In the genomic region with DNA sequence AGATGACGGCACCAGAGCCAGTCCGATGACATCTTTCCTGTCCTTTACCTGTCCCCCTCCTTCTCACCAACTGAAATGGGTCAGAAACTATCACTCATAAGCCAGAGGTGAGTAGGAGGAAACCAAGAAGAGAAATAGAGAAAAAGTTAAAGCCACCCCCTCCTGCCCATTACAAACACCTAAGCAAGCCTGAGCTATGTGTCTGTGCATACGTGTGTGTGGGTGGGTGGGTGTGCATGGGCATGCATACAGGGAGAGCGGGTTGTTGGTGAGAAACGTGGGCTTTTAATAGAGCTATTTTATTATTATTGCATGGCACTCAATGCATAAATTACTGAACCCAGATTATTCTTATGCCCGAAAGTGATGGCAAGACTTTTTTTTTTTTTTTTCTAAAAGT, we compare ENCODE assay signal across 33 cellular contexts. TPM values are rescaled to one million over a fixed set of nuclear protein-coding genes. Genes with fewer than 3 reads are reported as not detected.
"Had no signal": no experiment of that assay in that cellular context is flagged by ENCODE, and none has a peak within 500 bp of the region (broad histone marks: within the 10 kb centered on the region; RNA-seq: fewer than 3 reads in every experiment).

No MANE protein-coding gene starts in this region.

- H3K27ac Mint-ChIP-seq: stimulated activated effector memory CD8-positive, alpha-beta T cell treated with anti-CD3 and anti-CD28 coated beads, Interleukin-12 subunit alpha, Interleukin-12 subunit beta, amount 100 ng/mL, for 72 hours; stimulated activated memory B cell treated with anti-CD40 and anti-IgM and Interleukin-4, amounts not matched to agents 10 μg/mL and 1 μg/mL and 100 μg/mL, for 72 hours; stimulated activated naive B cell treated with anti-CD40 and anti-IgM and Interleukin-4, amounts not matched to agents 10 μg/mL and 1 μg/mL and 100 μg/mL, for 72 hours; stimulated activated naive CD8-positive, alpha-beta T cell treated with anti-CD3 and anti-CD28 coated beads, Interleukin-15, Interleukin-2, amounts not matched to agents 100 ng/mL and 50 ng/mL, for 24 hours; type B pancreatic cell had no signal

- H3K4me1 Mint-ChIP-seq: stimulated activated effector memory CD8-positive, alpha-beta T cell treated with anti-CD3 and anti-CD28 coated beads, Interleukin-12 subunit alpha, Interleukin-12 subunit beta, amount 100 ng/mL, for 72 hours; stimulated activated memory B cell treated with anti-CD40 and anti-IgM and Interleukin-4, amounts not matched to agents 10 μg/mL and 1 μg/mL and 100 μg/mL, for 72 hours; stimulated activated naive B cell treated with anti-CD40 and anti-IgM and Interleukin-4, amounts not matched to agents 10 μg/mL and 1 μg/mL and 100 μg/mL, for 72 hours; stimulated activated naive CD8-positive, alpha-beta T cell treated with anti-CD3 and anti-CD28 coated beads, Interleukin-15, amount 100 ng/mL, for 72 hours had no signal

- H3K27ac ChIP-seq: stomach, suprapubic skin, testis, thoracic aorta, thyroid gland, tibial artery, transverse colon, upper lobe of left lung, upper lobe of right lung, uterus, vagina had no signal

- H3K9me3 ChIP-seq: testis, thoracic aorta, thyroid gland, upper lobe of right lung, uterus, vagina had no signal

- DNase-seq: stimulated activated CD4-positive, alpha-beta T cell treated with anti-CD3 and anti-CD28 coated beads, Interleukin-2, amount 100 ng/mL, for 48 hours; stimulated activated CD4-positive, alpha-beta T cell treated with anti-CD3 and anti-CD28 coated beads, Interleukin-4, amount 100 ng/mL, for 1 hour; stimulated activated CD4-positive, alpha-beta T cell treated with anti-CD3 and anti-CD28 coated beads, Interleukin-4, amount 100 ng/mL, for 24 hours; stimulated activated CD4-positive, alpha-beta T cell treated with anti-CD3 and anti-CD28 coated beads, Interleukin-4, amount 100 ng/mL, for 4 hours; stimulated activated CD8-positive, alpha-beta memory T cell treated with anti-CD3 and anti-CD28 coated beads, Interleukin-4, amount 100 ng/mL, for 48 hours; stimulated activated naive B cell treated with anti-CD40 and anti-IgM and Interleukin-4, amounts not matched to agents 10 μg/mL and 1 μg/mL and 100 μg/mL, for 72 hours; stimulated activated naive CD4-positive, alpha-beta T cell; stimulated activated naive CD4-positive, alpha-beta T cell treated with Interleukin-2 at 50 U/mL for 16 hours; stimulated activated naive CD8-positive, alpha-beta T cell treated with anti-CD3 and anti-CD28 coated beads, Interleukin-15, amount 100 ng/mL, for 72 hours; stimulated activated naive CD8-positive, alpha-beta T cell treated with anti-CD3 and anti-CD28 coated beads, Interleukin-15, Interleukin-2, amounts not matched to agents 100 U/mL and 50 U/mL, for 24 hours; stomach; substantia nigra; testis; thyroid gland; tibial artery; transverse colon; trophoblast cell; upper lobe of left lung; upper lobe of right lung; uterus had no signal

- H3K36me3 Mint-ChIP-seq: stimulated activated effector memory CD8-positive, alpha-beta T cell treated with anti-CD3 and anti-CD28 coated beads, Interleukin-12 subunit alpha, Interleukin-12 subunit beta, amount 100 ng/mL, for 72 hours; stimulated activated memory B cell treated with anti-CD40 and anti-IgM and Interleukin-4, amounts not matched to agents 10 μg/mL and 1 μg/mL and 100 μg/mL, for 72 hours; stimulated activated naive B cell treated with anti-CD40 and anti-IgM and Interleukin-4, amounts not matched to agents 10 μg/mL and 1 μg/mL and 100 μg/mL, for 72 hours; type B pancreatic cell had no signal

- H3K4me3 Mint-ChIP-seq: stimulated activated effector memory CD8-positive, alpha-beta T cell treated with anti-CD3 and anti-CD28 coated beads, Interleukin-12 subunit alpha, Interleukin-12 subunit beta, amount 100 ng/mL, for 72 hours; stimulated activated memory B cell treated with anti-CD40 and anti-IgM and Interleukin-4, amounts not matched to agents 10 μg/mL and 1 μg/mL and 100 μg/mL, for 72 hours; stimulated activated naive B cell treated with anti-CD40 and anti-IgM and Interleukin-4, amounts not matched to agents 10 μg/mL and 1 μg/mL and 100 μg/mL, for 72 hours; stimulated activated naive CD8-positive, alpha-beta T cell treated with anti-CD3 and anti-CD28 coated beads, Interleukin-15, amount 100 ng/mL, for 72 hours; stimulated activated naive CD8-positive, alpha-beta T cell treated with anti-CD3 and anti-CD28 coated beads, Interleukin-15, Interleukin-2, amounts not matched to agents 100 ng/mL and 50 ng/mL, for 24 hours; type B pancreatic cell had no signal

- H3K4me3 ChIP-seq: stomach, suprapubic skin, testis, thoracic aorta, thyroid gland, tibial artery, transverse colon, upper lobe of left lung, upper lobe of right lung, uterus, vagina had no signal

- H3K9me3 Mint-ChIP-seq: stimulated activated naive CD8-positive, alpha-beta T cell treated with anti-CD3 and anti-CD28 coated beads, Interleukin-15, Interleukin-2, amounts not matched to agents 100 ng/mL and 50 ng/mL, for 24 hours had no signal

- H3K4me1 ChIP-seq: stomach, suprapubic skin, testis, thyroid gland, tibial artery, transverse colon, upper lobe of left lung, upper lobe of right lung, uterus, vagina had no signal

- ATAC-seq: stimulated activated effector memory CD8-positive, alpha-beta T cell treated with anti-CD3 and anti-CD28 coated beads, Interleukin-12 subunit alpha, Interleukin-12 subunit beta, amount 100 ng/mL, for 72 hours; stimulated activated memory B cell treated with anti-CD40 and anti-IgM and Interleukin-4, amounts not matched to agents 10 μg/mL and 1 μg/mL and 100 μg/mL, for 72 hours; stimulated activated naive B cell treated with anti-CD40 and anti-IgM and Interleukin-4, amounts not matched to agents 10 μg/mL and 1 μg/mL and 100 μg/mL, for 72 hours; stimulated activated naive CD8-positive, alpha-beta T cell treated with anti-CD3 and anti-CD28 coated beads, Interleukin-15, amount 100 ng/mL, for 72 hours; stimulated activated naive CD8-positive, alpha-beta T cell treated with anti-CD3 and anti-CD28 coated beads, Interleukin-15, Interleukin-2, amounts not matched to agents 100 U/mL and 50 U/mL, for 24 hours; upper lobe of right lung had no signal

- H3K27me3 ChIP-seq: stomach, suprapubic skin, testis, thyroid gland, tibial artery, transverse colon, upper lobe of left lung, upper lobe of right lung, uterus, vagina had no signal

- H3K36me3 ChIP-seq: stomach, suprapubic skin, thoracic aorta, thyroid gland, tibial artery, transverse colon, upper lobe of left lung, upper lobe of right lung, uterus, vagina had no signal

- FAIRE-seq: urothelium cell line had no signal

RNA-seq across cellular contexts. Expression of gene PATE4, which starts 2.6 kb away (rescaled TPM):
- total RNA-seq: stomach, subcutaneous adipose tissue, suprapubic skin, temporal lobe, thoracic aorta, thyroid gland, transverse colon, upper lobe of left lung, upper lobe of right lung, ureter, urinary bladder, uterus, vagina had no signal
- polyA plus RNA-seq: stomach, urinary bladder had no signal

RNA-seq across cellular contexts. Expression of gene PATE3, which starts 47.8 kb away (rescaled TPM):
- total RNA-seq: stomach, subcutaneous adipose tissue, suprapubic skin, temporal lobe, testis, thoracic aorta, thyroid gland, transverse colon, upper lobe of left lung, upper lobe of right lung, ureter, urinary bladder, uterus, vagina had no signal
- polyA plus RNA-seq: stomach, thymus, urinary bladder had no signal

RNA-seq across cellular contexts. Expression of gene PATE2, which starts 57.1 kb away (rescaled TPM):
- total RNA-seq: stomach, subcutaneous adipose tissue, suprapubic skin, thyroid gland, transverse colon, upper lobe of left lung, upper lobe of right lung, vagina had no signal
- polyA plus RNA-seq: stomach, urinary bladder had no signal
